12 cellular contexts compared by ENCODE assay signal in the genomic region with DNA sequence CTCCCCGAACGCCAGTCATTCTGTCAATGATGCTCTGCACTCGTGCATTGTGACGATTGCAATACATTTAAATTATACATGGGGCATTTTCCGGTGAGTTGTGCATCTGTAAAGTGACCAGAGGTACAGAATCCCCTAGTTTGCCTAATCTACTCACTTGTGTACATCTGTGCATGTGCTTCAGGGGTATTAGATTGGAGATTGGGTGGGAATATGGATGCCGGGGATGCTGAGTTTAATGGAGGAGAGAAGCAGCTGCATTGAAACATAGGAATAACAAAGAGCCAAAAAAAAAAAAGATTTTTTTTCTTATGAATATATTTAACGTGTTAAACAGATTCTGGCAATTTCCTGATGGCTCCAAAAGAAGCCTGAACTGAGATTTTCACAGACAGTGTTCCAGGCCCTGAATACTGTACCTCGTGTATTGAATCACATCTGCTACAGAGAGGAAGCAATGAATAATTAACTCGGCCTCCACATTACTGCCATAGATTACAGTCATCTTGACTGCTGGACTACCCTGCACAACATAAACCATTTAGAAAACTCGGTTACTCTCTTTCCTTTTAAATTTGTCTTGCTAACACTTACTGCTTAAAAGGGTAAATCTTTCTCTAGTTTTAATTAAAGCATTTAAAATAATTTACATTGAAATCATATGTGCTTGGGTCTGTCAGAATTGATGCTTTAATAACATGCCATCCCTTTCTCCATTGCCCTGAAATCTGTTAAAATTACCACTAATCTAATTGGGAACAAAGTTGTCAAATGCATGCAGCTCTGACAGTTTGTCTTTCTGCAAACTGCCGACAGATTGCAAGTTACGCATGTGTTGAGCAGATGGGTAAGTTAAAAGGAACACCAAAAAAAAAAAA.
"Had no signal": no experiment of that assay in that cellular context is flagged by ENCODE, and none has a peak within 500 bp of the region (broad histone marks: within the 10 kb centered on the region; RNA-seq: fewer than 3 reads in every experiment).

No MANE protein-coding gene starts in this region.

- H3K4me1 Mint-ChIP-seq: naive B cell; stimulated activated naive B cell treated with anti-CD40 and anti-IgM and Interleukin-4, amounts not matched to agents 10 μg/mL and 1 μg/mL and 100 μg/mL, for 72 hours had no signal

- DNase-seq: activated CD4-positive, CD25-positive, alpha-beta regulatory T cell treated with anti-CD3 and anti-CD28 coated beads, Interleukin-2, amount 50 U/mL, for 72 hours; activated naive CD4-positive, alpha-beta T cell treated with Interleukin-2 at 50 U/mL for 16 hours; heart left ventricle; left ventricle myocardium inferior; naive B cell; stimulated activated CD4-positive, alpha-beta T cell treated with anti-CD3 and anti-CD28 coated beads, Interleukin-2, amount 100 ng/mL, for 48 hours; stimulated activated naive B cell treated with anti-CD40 and anti-IgM and Interleukin-4, amounts not matched to agents 10 μg/mL and 1 μg/mL and 100 μg/mL, for 72 hours; T1000; transverse colon had no signal

- H3K27me3 Mint-ChIP-seq: naive B cell; stimulated activated naive B cell treated with anti-CD40 and anti-IgM and Interleukin-4, amounts not matched to agents 10 μg/mL and 1 μg/mL and 100 μg/mL, for 72 hours had no signal

- H3K27ac Mint-ChIP-seq: activated T-helper 1 cell treated with anti-CD3 and anti-CD28 coated beads, Interleukin-12 subunit alpha, Interleukin-12 subunit beta, Interleukin-2, Interleukin-4 antibody, amounts not matched to agents 30 ng/mL and 10 ng/mL and 1 ng/mL, durations not matched to agents 14 hours and 24 hours and 36 hours; stimulated activated naive B cell treated with anti-CD40 and anti-IgM and Interleukin-4, amounts not matched to agents 10 μg/mL and 1 μg/mL and 100 μg/mL, for 72 hours had no signal

- FAIRE-seq: bronchial epithelial cell, frontal cortex had no signal

- H3K36me3 Mint-ChIP-seq: naive B cell; stimulated activated naive B cell treated with anti-CD40 and anti-IgM and Interleukin-4, amounts not matched to agents 10 μg/mL and 1 μg/mL and 100 μg/mL, for 72 hours had no signal

- H3K4me3 Mint-ChIP-seq: activated T-helper 1 cell treated with anti-CD3 and anti-CD28 coated beads, Interleukin-12 subunit alpha, Interleukin-12 subunit beta, Interleukin-2, Interleukin-4 antibody, amounts not matched to agents 30 ng/mL and 10 ng/mL and 1 ng/mL, durations not matched to agents 14 hours and 24 hours and 36 hours; naive B cell; stimulated activated naive B cell treated with anti-CD40 and anti-IgM and Interleukin-4, amounts not matched to agents 10 μg/mL and 1 μg/mL and 100 μg/mL, for 72 hours had no signal

- H3K9me3 Mint-ChIP-seq: activated T-helper 1 cell treated with anti-CD3 and anti-CD28 coated beads, Interleukin-12 subunit alpha, Interleukin-12 subunit beta, Interleukin-2, Interleukin-4 antibody, amounts not matched to agents 30 ng/mL and 10 ng/mL and 1 ng/mL, durations not matched to agents 14 hours and 24 hours and 36 hours had no signal
